In the genomic region with DNA sequence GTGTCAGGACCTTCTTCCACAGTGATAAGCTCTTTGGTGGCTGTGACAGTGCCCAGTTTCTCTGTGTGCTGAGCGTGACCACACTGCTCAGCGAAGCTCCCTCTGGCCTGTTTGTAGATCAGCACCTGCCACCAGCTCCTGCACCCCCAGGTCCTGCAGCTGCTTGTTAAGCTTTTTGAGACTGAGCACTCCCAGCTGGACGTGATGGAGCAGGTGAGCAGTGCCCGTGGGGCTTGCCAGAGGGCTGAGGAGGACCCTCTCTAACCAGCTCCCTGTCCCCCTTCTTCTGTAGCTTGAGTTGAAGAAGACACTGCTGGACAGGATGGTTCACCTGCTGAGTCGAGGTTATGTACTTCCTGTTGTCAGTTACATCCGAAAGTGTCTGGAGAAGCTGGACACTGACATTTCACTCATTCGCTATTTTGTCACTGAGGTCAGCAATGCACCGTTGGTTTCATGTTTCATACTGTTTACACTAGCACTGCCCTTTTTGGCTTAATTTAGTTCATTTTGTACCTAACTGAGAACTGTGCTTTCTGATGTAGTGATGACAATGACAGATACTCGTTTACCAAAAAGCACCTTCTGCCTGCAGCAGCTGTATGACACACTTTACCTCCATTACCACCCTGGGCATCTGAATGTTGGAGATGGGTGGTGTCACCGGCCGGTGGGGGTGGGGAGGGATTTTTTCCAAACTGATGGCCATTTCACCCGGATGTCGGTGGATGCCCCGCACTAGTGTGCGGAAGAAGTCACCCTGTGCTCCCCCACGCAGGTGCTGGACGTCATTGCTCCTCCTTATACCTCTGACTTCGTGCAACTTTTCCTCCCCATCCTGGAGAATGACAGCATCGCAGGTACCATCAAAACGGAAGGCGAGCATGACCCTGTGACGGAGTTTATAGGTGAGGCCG, we compare ENCODE assay signal across 19 cellular contexts. TPM values are rescaled to one million over a fixed set of nuclear protein-coding genes. Genes with fewer than 3 reads are reported as not detected.
DNase-seq lines count a peak whose midpoint lies in the region; ATAC-seq, FAIRE-seq and TF ChIP-seq lines count a peak whose summit lies in the region.
"Had no signal": no experiment of that assay in that cellular context is flagged by ENCODE, and none has a peak within 500 bp of the region (broad histone marks: within the 10 kb centered on the region; RNA-seq: fewer than 3 reads in every experiment).

No MANE protein-coding gene starts in this region.

- H3K4me1 ChIP-seq in PC-3 (ENCODE audit: insufficient read depth, low read length): peaks cover 19% of the 10 kb centered on the region
- peaks cover 67% of the 10 kb centered on the region for H3K4me1 ChIP-seq in HepG2 (ENCODE audit: insufficient read depth, low read length)

- no peaks in the 10 kb centered on the region for H3K27me3 ChIP-seq in PC-3 (ENCODE audit: low read length)
- no peaks in the 10 kb centered on the region for H3K27me3 ChIP-seq in HepG2 (ENCODE audit: control insufficient read depth in 1 of 2, insufficient read depth in 2 of 2, low read length in 2 of 2)

- TF ChIP-seq CTCF in 22Rv1 (IDR thresholded peaks at IDR 0.05) (no peak), PC-3 (conservative IDR thresholded peaks at IDR 0.05; ENCODE audit: low read depth, low read length) (no peak), HepG2 (CRISPR knock-in tag; IDR thresholded peaks at IDR 0.05) (no peak)

- H2AFZ ChIP-seq in PC-3 (ENCODE audit: low read length) (no peak overlapping the region), HepG2 (ENCODE audit: low read length) (no peak overlapping the region)

- 96% methylated on average over 23 of the region's 23 CpGs for WGBS in HepG2 (ENCODE audit: low lambda C conversion rate)

- no peaks in the 10 kb centered on the region for H3F3A ChIP-seq in PC-3 (ENCODE audit: low read length, unreplicated experiment)

- DNase-seq in GM12892 (ENCODE audit: insufficient read length) (no peak), PC-3 (peak; percentile 25), HepG2 (ENCODE audit: low spot score) (no peak), H4 (ENCODE audit: low spot score) (no peak), NCI-H2081 treated with DMSO at 0.1 percent for 48 hours (lab: John Stamatoyannopoulos, UW) (no peak), G401 (ENCODE audit: low spot score) (no peak)
- DNase-seq: activated CD4-positive, CD25-positive, alpha-beta regulatory T cell treated with anti-CD3 and anti-CD28 coated beads, Interleukin-2, amount 50 U/mL, for 72 hours; activated gamma-delta T cell treated with Interleukin-2 at 50 U/mL for 16 hours; DMS79 treated with DMSO at 0.1 percent for 48 hours; H9; NCI-H2171; stimulated activated CD4-positive, alpha-beta T cell treated with anti-CD3 and anti-CD28 coated beads, Interleukin-4, amount 100 ng/mL, for 24 hours had no signal

- no peaks in the 10 kb centered on the region for H3K79me2 ChIP-seq in PC-3 (ENCODE audit: low read length)
- no peaks in the 10 kb centered on the region for H3K79me2 ChIP-seq in HepG2 (ENCODE audit: insufficient read depth, low read length)

- BruUV-seq in PC-3 (replicated peaks; lab: Mats Ljungman, UMichigan) (no TSS peak), HepG2 (replicated peaks; lab: Mats Ljungman, UMichigan) (no TSS peak)

- H3K27ac ChIP-seq in 22Rv1 (peak overlapping the region; percentile 58), PC-3 (ENCODE audit: low read length) (no peak overlapping the region), HepG2 (ENCODE audit: extremely low read length, insufficient read depth, low read length) (no peak overlapping the region)

- no peaks in the 10 kb centered on the region for H3K9me2 ChIP-seq in PC-3 (replicated peaks; ENCODE audit: low read length)

- H3K9me3 ChIP-seq in PC-3 (ENCODE audit: low read length) (no peaks in the 10 kb centered on the region), HepG2 (ENCODE audit: low read length) (no peaks in the 10 kb centered on the region)

- peak; percentile 73 for ATAC-seq in PC-3
- no peak for ATAC-seq in HepG2
- ATAC-seq in GM18909 (IDR thresholded peaks at IDR 0.05; ENCODE audit: poor library complexity, unreplicated experiment): no peak
- ATAC-seq: stimulated activated effector memory CD8-positive, alpha-beta T cell treated with anti-CD3 and anti-CD28 coated beads, Interleukin-12 subunit alpha, Interleukin-12 subunit beta, amount 100 ng/mL, for 72 hours had no signal

- H3K4me3 ChIP-seq in PC-3 (ENCODE audit: low read length) (no peak overlapping the region), HepG2 (replicated peaks in 1 of 3; ENCODE audit: insufficient read depth in 1 of 3, low read depth in 2 of 3, low read length in 3 of 3) (no peak overlapping the region)

- intact Hi-C loops in PC-3 (cut with micrococcal nuclease) (loop anchor here (5.0 kb wide), 1 partner anchor 39 kb away; a partner anchor contains a TSS), HepG2 (cut with micrococcal nuclease; ENCODE audit: unreplicated experiment) (no loop called here)

- TF ChIP-seq RAD21 in HepG2 (CRISPR knock-in tag; IDR thresholded peaks at IDR 0.05): no peak

- CTCF ChIA-PET in PC-3 (lab: Charles Lee): interaction anchor here (0.7 kb wide), 1 partner anchor 61 kb away, joined by 17 read pairs; no protein-coding TSS in a partner anchor
- CTCF ChIA-PET in HepG2 (lab: Yijun Ruan, JAX; ENCODE audit: low intra/inter-chr PET ratio, low total read pairs): no interaction called here

- TF ChIP-seq EP300 in HepG2 (IDR thresholded peaks at IDR 0.05; ENCODE audit: low read depth in 2 of 2, low read length in 2 of 2) (no peak), HepG2 (CRISPR knock-in tag; IDR thresholded peaks at IDR 0.05; ENCODE audit: borderline replicate concordance) (no peak)

- H4K20me1 ChIP-seq in PC-3 (ENCODE audit: low read length) (no peaks in the 10 kb centered on the region), HepG2 (ENCODE audit: insufficient read depth, low read length) (no peaks in the 10 kb centered on the region)

- in situ Hi-C loops in HepG2 (cut with HindIII; ENCODE audit: extremely low pct_ligation_motif_present, low pct_unique_long_range_greater_than_20kb) (no loop called here), G401 (cut with HindIII; ENCODE audit: low sequenced_read_pairs) (no loop called here)

- H3K9ac ChIP-seq in PC-3 (ENCODE audit: low read length): no peak overlapping the region
- H3K9ac ChIP-seq in HepG2 (ENCODE audit: insufficient read depth, low read depth, low read length): no peak overlapping the region

- TF ChIP-seq POLR2A in GM12892 (IDR thresholded peaks at IDR 0.05; ENCODE audit: low read depth, low read length) (0 out of 2 replicates have a peak, but pooled peaks have one; percentile 38), HepG2 (IDR thresholded peaks at IDR 0.05; ENCODE audit: insufficient read depth in 1 of 2, low read depth in 2 of 2, low read length in 2 of 2) (no peak)

- FAIRE-seq in GM12892 (lab: Jason Lieb, UNC) (peak; percentile 50), HepG2 (lab: Jason Lieb, UNC) (no peak)
- FAIRE-seq: bronchial epithelial cell, islet of Langerhans had no signal

- POLR2A ChIA-PET in PC-3 (lab: Charles Lee; ENCODE audit: unreplicated experiment): no interaction called here
- POLR2A ChIA-PET in HepG2 (lab: Yijun Ruan, JAX): interaction anchor here (0.9 to 2.4 kb wide), 8 partner anchors 9 to 104 kb away, joined by 3 to 11 read pairs (median 6); a partner anchor contains a TSS

- no peak overlapping the region for H3K4me2 ChIP-seq in PC-3 (ENCODE audit: low read length)
- H3K4me2 ChIP-seq in HepG2 (ENCODE audit: low read depth, low read length): no peak overlapping the region

- H3K36me3 ChIP-seq in PC-3 (ENCODE audit: low read depth, low read length): peaks cover 83% of the 10 kb centered on the region
- peaks cover 46 to 67% of the 10 kb centered on the region in 2 experiments for H3K36me3 ChIP-seq in HepG2 (replicated peaks in 1 of 2; ENCODE audit: control insufficient read depth in 1 of 2, insufficient read depth in 2 of 2, low read length in 2 of 2)

RNA-seq across cellular contexts. Expression of a gene that starts 12.5 kb away (rescaled TPM):
- polyA plus RNA-seq in GM12892 (2012; ENCODE audit: missing spikeins): 51.1 TPM
- total RNA-seq in PC-3 (2014; rRNA removed): 131 and 144 TPM in 2 replicates
- 159 and 160 TPM in 2 replicates for total RNA-seq in HepG2 (2016; rRNA removed; fragmentation: Illumina TruSeq; extraction: Trizol)
- total RNA-seq in HepG2 (2016; cell fraction: cytosol; rRNA removed; fragmentation: Illumina TruSeq; extraction: Trizol; ENCODE audit: low read depth): 40.4 and 47.8 TPM in 2 replicates
- total RNA-seq in HepG2 (2016; cell fraction: insoluble cytoplasmic fraction; rRNA removed; fragmentation: Illumina TruSeq; extraction: Trizol): 132 and 155 TPM in 2 replicates
- 73.6 and 76.0 TPM in 2 replicates for total RNA-seq in HepG2 (2016; cell fraction: membrane; rRNA removed; fragmentation: Illumina TruSeq; extraction: Trizol)
- total RNA-seq in HepG2 (2016; cell fraction: nucleus; rRNA removed; fragmentation: Illumina TruSeq; extraction: Trizol): 124 and 141 TPM in 2 replicates
- 168 and 203 TPM in 2 replicates for polyA plus RNA-seq in HepG2 (2011; rRNA removed)
- 156 and 174 TPM in 2 replicates for polyA plus RNA-seq in HepG2 (2011; cell fraction: cytosol; rRNA removed)
- polyA plus RNA-seq in HepG2 (2011; cell fraction: nucleus; rRNA removed): 553 and 648 TPM in 2 replicates
- 143 and 173 TPM in 2 replicates for polyA plus RNA-seq in HepG2 (2012)
- polyA plus RNA-seq in HepG2 (2016; cell fraction: cytosol; fragmentation: Illumina TruSeq; extraction: Trizol; ENCODE audit: low read depth): 31.7 and 32.2 TPM in 2 replicates
- 140 and 169 TPM in 2 replicates for polyA plus RNA-seq in HepG2 (2016; cell fraction: insoluble cytoplasmic fraction; fragmentation: Illumina TruSeq; extraction: Trizol; ENCODE audit: low read depth)
- 55.0 and 56.1 TPM in 2 replicates for polyA plus RNA-seq in HepG2 (2016; cell fraction: membrane; fragmentation: Illumina TruSeq; extraction: Trizol; ENCODE audit: low read depth)
- 254 and 278 TPM in 2 replicates for polyA plus RNA-seq in HepG2 (2016; cell fraction: nucleus; fragmentation: Illumina TruSeq; extraction: Trizol; ENCODE audit: insufficient read depth, low read depth)
- polyA minus RNA-seq in HepG2 (2011; rRNA and poly(A)+ RNA removed; ENCODE audit: low replicate concordance): 150 and 192 TPM in 2 replicates
- polyA minus RNA-seq in HepG2 (2011; cell fraction: cytosol; rRNA and poly(A)+ RNA removed): 74.9 and 79.5 TPM in 2 replicates
- polyA minus RNA-seq in HepG2 (2011; cell fraction: nucleus; rRNA and poly(A)+ RNA removed): 224 and 244 TPM in 2 replicates
- total RNA-seq in H4 (2014; rRNA removed; shearing (Covaris generic)): 19.0 and 44.2 TPM in 2 replicates
- total RNA-seq in G401 (2014; rRNA removed; shearing (Covaris generic)): 58.0 and 58.9 TPM in 2 replicates

RNA-seq across cellular contexts. Expression of a gene that starts 13.5 kb away (rescaled TPM):
- polyA plus RNA-seq in GM12892 (2012; ENCODE audit: missing spikeins): 109 TPM
- total RNA-seq in PC-3 (2014; rRNA removed) (191 and 225 TPM in 2 replicates), HepG2 (2016; rRNA removed; fragmentation: Illumina TruSeq; extraction: Trizol) (not detected in 2 replicates)
- not detected in 2 replicates for total RNA-seq in HepG2 (2016; cell fraction: cytosol; rRNA removed; fragmentation: Illumina TruSeq; extraction: Trizol; ENCODE audit: low read depth)
- not detected in 2 replicates for total RNA-seq in HepG2 (2016; cell fraction: insoluble cytoplasmic fraction; rRNA removed; fragmentation: Illumina TruSeq; extraction: Trizol)
- total RNA-seq in HepG2 (2016; cell fraction: membrane; rRNA removed; fragmentation: Illumina TruSeq; extraction: Trizol): not detected in 2 replicates
- total RNA-seq in HepG2 (2016; cell fraction: nucleus; rRNA removed; fragmentation: Illumina TruSeq; extraction: Trizol): not detected in 2 replicates
- 0.33 and 0.46 TPM in 2 replicates for polyA plus RNA-seq in HepG2 (2011; rRNA removed)
- polyA plus RNA-seq in HepG2 (2011; cell fraction: cytosol; rRNA removed): 0.28 and 0.36 TPM in 2 replicates
- 0.23 and 0.59 TPM in 2 replicates for polyA plus RNA-seq in HepG2 (2011; cell fraction: nucleus; rRNA removed)
- 0.47 and 0.52 TPM in 2 replicates for polyA plus RNA-seq in HepG2 (2012)
- polyA plus RNA-seq in HepG2 (2016; cell fraction: cytosol; fragmentation: Illumina TruSeq; extraction: Trizol; ENCODE audit: low read depth): not detected in 2 replicates
- not detected in 2 replicates for polyA plus RNA-seq in HepG2 (2016; cell fraction: insoluble cytoplasmic fraction; fragmentation: Illumina TruSeq; extraction: Trizol; ENCODE audit: low read depth)
- polyA plus RNA-seq in HepG2 (2016; cell fraction: membrane; fragmentation: Illumina TruSeq; extraction: Trizol; ENCODE audit: low read depth): not detected in 2 replicates
- not detected in 2 replicates for polyA plus RNA-seq in HepG2 (2016; cell fraction: nucleus; fragmentation: Illumina TruSeq; extraction: Trizol; ENCODE audit: insufficient read depth, low read depth)
- polyA minus RNA-seq in HepG2 (2011; rRNA and poly(A)+ RNA removed; ENCODE audit: low replicate concordance): 0.10 and 114 TPM in 2 replicates
- 0.70 TPM in 1 of 2 replicates, not detected in the other for polyA minus RNA-seq in HepG2 (2011; cell fraction: cytosol; rRNA and poly(A)+ RNA removed)
- 1.0 TPM in 1 of 2 replicates, not detected in the other for polyA minus RNA-seq in HepG2 (2011; cell fraction: nucleus; rRNA and poly(A)+ RNA removed)
- total RNA-seq in H4 (2014; rRNA removed; shearing (Covaris generic)): 0.17 and 0.18 TPM in 2 replicates
- not detected in 2 replicates for total RNA-seq in G401 (2014; rRNA removed; shearing (Covaris generic))

RNA-seq across cellular contexts. Expression of a gene that starts 25.6 kb away (rescaled TPM):
- polyA plus RNA-seq in GM12892 (2012; ENCODE audit: missing spikeins): 0.66 TPM
- not detected in 2 replicates for total RNA-seq in PC-3 (2014; rRNA removed)
- 0.11 and 0.17 TPM in 2 replicates for total RNA-seq in HepG2 (2016; rRNA removed; fragmentation: Illumina TruSeq; extraction: Trizol)
- not detected in 2 replicates for total RNA-seq in HepG2 (2016; cell fraction: cytosol; rRNA removed; fragmentation: Illumina TruSeq; extraction: Trizol; ENCODE audit: low read depth)
- 0.17 and 0.25 TPM in 2 replicates for total RNA-seq in HepG2 (2016; cell fraction: insoluble cytoplasmic fraction; rRNA removed; fragmentation: Illumina TruSeq; extraction: Trizol)
- total RNA-seq in HepG2 (2016; cell fraction: membrane; rRNA removed; fragmentation: Illumina TruSeq; extraction: Trizol): 0.07 TPM in 1 of 2 replicates, not detected in the other
- total RNA-seq in HepG2 (2016; cell fraction: nucleus; rRNA removed; fragmentation: Illumina TruSeq; extraction: Trizol): 0.09 and 0.16 TPM in 2 replicates
- 51.5 and 57.6 TPM in 2 replicates for polyA plus RNA-seq in HepG2 (2011; rRNA removed)
- 32.3 and 32.4 TPM in 2 replicates for polyA plus RNA-seq in HepG2 (2011; cell fraction: cytosol; rRNA removed)
- polyA plus RNA-seq in HepG2 (2011; cell fraction: nucleus; rRNA removed): 71.8 and 73.9 TPM in 2 replicates
- 7.2 and 22.3 TPM in 2 replicates for polyA plus RNA-seq in HepG2 (2012)
- polyA plus RNA-seq in HepG2 (2016; cell fraction: cytosol; fragmentation: Illumina TruSeq; extraction: Trizol; ENCODE audit: low read depth): 0.03 TPM in 1 of 2 replicates, not detected in the other
- 0.23 and 0.33 TPM in 2 replicates for polyA plus RNA-seq in HepG2 (2016; cell fraction: insoluble cytoplasmic fraction; fragmentation: Illumina TruSeq; extraction: Trizol; ENCODE audit: low read depth)
- polyA plus RNA-seq in HepG2 (2016; cell fraction: membrane; fragmentation: Illumina TruSeq; extraction: Trizol; ENCODE audit: low read depth): 0.05 and 0.07 TPM in 2 replicates
- 0.33 and 0.59 TPM in 2 replicates for polyA plus RNA-seq in HepG2 (2016; cell fraction: nucleus; fragmentation: Illumina TruSeq; extraction: Trizol; ENCODE audit: insufficient read depth, low read depth)
- polyA minus RNA-seq in HepG2 (2011; rRNA and poly(A)+ RNA removed; ENCODE audit: low replicate concordance): 47.0 TPM in 1 of 2 replicates, not detected in the other
- polyA minus RNA-seq in HepG2 (2011; cell fraction: cytosol; rRNA and poly(A)+ RNA removed): 17.2 and 17.4 TPM in 2 replicates
- 20.1 and 23.4 TPM in 2 replicates for polyA minus RNA-seq in HepG2 (2011; cell fraction: nucleus; rRNA and poly(A)+ RNA removed)
- total RNA-seq in H4 (2014; rRNA removed; shearing (Covaris generic)): not detected in 2 replicates
- total RNA-seq in G401 (2014; rRNA removed; shearing (Covaris generic)): not detected in 2 replicates
- total RNA-seq: bronchial epithelial cell; H9; renal cortical epithelial cell; T-helper 1 cell treated with Interleukin-12 subunit alpha and Interleukin-12 subunit beta and Interleukin-4 antibody, amounts not matched to agents 30 ng/mL and 1 ng/mL, for 36 hours had no signal

RNA-seq across cellular contexts. Expression of a gene that starts 38.5 kb away (rescaled TPM):
- polyA plus RNA-seq in GM12892 (2012; ENCODE audit: missing spikeins): 81.7 TPM
- total RNA-seq in PC-3 (2014; rRNA removed) (47.1 and 58.5 TPM in 2 replicates), HepG2 (2016; rRNA removed; fragmentation: Illumina TruSeq; extraction: Trizol) (134 and 163 TPM in 2 replicates)
- 136 and 187 TPM in 2 replicates for total RNA-seq in HepG2 (2016; cell fraction: cytosol; rRNA removed; fragmentation: Illumina TruSeq; extraction: Trizol; ENCODE audit: low read depth)
- 135 and 172 TPM in 2 replicates for total RNA-seq in HepG2 (2016; cell fraction: insoluble cytoplasmic fraction; rRNA removed; fragmentation: Illumina TruSeq; extraction: Trizol)
- 188 and 230 TPM in 2 replicates for total RNA-seq in HepG2 (2016; cell fraction: membrane; rRNA removed; fragmentation: Illumina TruSeq; extraction: Trizol)
- total RNA-seq in HepG2 (2016; cell fraction: nucleus; rRNA removed; fragmentation: Illumina TruSeq; extraction: Trizol): 74.5 and 76.2 TPM in 2 replicates
- 99.9 and 121 TPM in 2 replicates for polyA plus RNA-seq in HepG2 (2011; rRNA removed)
- polyA plus RNA-seq in HepG2 (2011; cell fraction: cytosol; rRNA removed): 40.4 and 46.7 TPM in 2 replicates
- 11.8 and 17.3 TPM in 2 replicates for polyA plus RNA-seq in HepG2 (2011; cell fraction: nucleus; rRNA removed)
- polyA plus RNA-seq in HepG2 (2012): 85.8 and 145 TPM in 2 replicates
- polyA plus RNA-seq in HepG2 (2016; cell fraction: cytosol; fragmentation: Illumina TruSeq; extraction: Trizol; ENCODE audit: low read depth): 146 and 191 TPM in 2 replicates
- polyA plus RNA-seq in HepG2 (2016; cell fraction: insoluble cytoplasmic fraction; fragmentation: Illumina TruSeq; extraction: Trizol; ENCODE audit: low read depth): 167 and 175 TPM in 2 replicates
- 151 and 201 TPM in 2 replicates for polyA plus RNA-seq in HepG2 (2016; cell fraction: membrane; fragmentation: Illumina TruSeq; extraction: Trizol; ENCODE audit: low read depth)
- polyA plus RNA-seq in HepG2 (2016; cell fraction: nucleus; fragmentation: Illumina TruSeq; extraction: Trizol; ENCODE audit: insufficient read depth, low read depth): 88.7 and 95.7 TPM in 2 replicates
- 19.0 and 25.4 TPM in 2 replicates for polyA minus RNA-seq in HepG2 (2011; rRNA and poly(A)+ RNA removed; ENCODE audit: low replicate concordance)
- 21.2 and 23.6 TPM in 2 replicates for polyA minus RNA-seq in HepG2 (2011; cell fraction: cytosol; rRNA and poly(A)+ RNA removed)
- 61.4 and 62.2 TPM in 2 replicates for polyA minus RNA-seq in HepG2 (2011; cell fraction: nucleus; rRNA and poly(A)+ RNA removed)
- 45.0 and 50.5 TPM in 2 replicates for total RNA-seq in H4 (2014; rRNA removed; shearing (Covaris generic))
- total RNA-seq in G401 (2014; rRNA removed; shearing (Covaris generic)): 35.4 and 51.3 TPM in 2 replicates

RNA-seq across cellular contexts. Expression of a gene that starts 49.0 kb away (rescaled TPM):
- 83.4 TPM for polyA plus RNA-seq in GM12892 (2012; ENCODE audit: missing spikeins)
- total RNA-seq in PC-3 (2014; rRNA removed) (118 and 181 TPM in 2 replicates), HepG2 (2016; rRNA removed; fragmentation: Illumina TruSeq; extraction: Trizol) (42.6 and 59.8 TPM in 2 replicates)
- total RNA-seq in HepG2 (2016; cell fraction: cytosol; rRNA removed; fragmentation: Illumina TruSeq; extraction: Trizol; ENCODE audit: low read depth): 19.8 and 23.7 TPM in 2 replicates
- 40.7 and 62.3 TPM in 2 replicates for total RNA-seq in HepG2 (2016; cell fraction: insoluble cytoplasmic fraction; rRNA removed; fragmentation: Illumina TruSeq; extraction: Trizol)
- 47.0 and 50.1 TPM in 2 replicates for total RNA-seq in HepG2 (2016; cell fraction: membrane; rRNA removed; fragmentation: Illumina TruSeq; extraction: Trizol)
- 15.4 and 21.0 TPM in 2 replicates for total RNA-seq in HepG2 (2016; cell fraction: nucleus; rRNA removed; fragmentation: Illumina TruSeq; extraction: Trizol)
- 19.5 and 23.3 TPM in 2 replicates for polyA plus RNA-seq in HepG2 (2011; rRNA removed)
- polyA plus RNA-seq in HepG2 (2011; cell fraction: cytosol; rRNA removed): 7.1 and 11.2 TPM in 2 replicates
- 6.0 and 7.6 TPM in 2 replicates for polyA plus RNA-seq in HepG2 (2011; cell fraction: nucleus; rRNA removed)
- 17.6 and 21.3 TPM in 2 replicates for polyA plus RNA-seq in HepG2 (2012)
- polyA plus RNA-seq in HepG2 (2016; cell fraction: cytosol; fragmentation: Illumina TruSeq; extraction: Trizol; ENCODE audit: low read depth): 16.2 and 20.1 TPM in 2 replicates
- polyA plus RNA-seq in HepG2 (2016; cell fraction: insoluble cytoplasmic fraction; fragmentation: Illumina TruSeq; extraction: Trizol; ENCODE audit: low read depth): 46.4 and 46.8 TPM in 2 replicates
- polyA plus RNA-seq in HepG2 (2016; cell fraction: membrane; fragmentation: Illumina TruSeq; extraction: Trizol; ENCODE audit: low read depth): 29.0 and 30.9 TPM in 2 replicates
- polyA plus RNA-seq in HepG2 (2016; cell fraction: nucleus; fragmentation: Illumina TruSeq; extraction: Trizol; ENCODE audit: insufficient read depth, low read depth): 22.7 and 25.0 TPM in 2 replicates
- polyA minus RNA-seq in HepG2 (2011; rRNA and poly(A)+ RNA removed; ENCODE audit: low replicate concordance): 35.2 and 278 TPM in 2 replicates
- polyA minus RNA-seq in HepG2 (2011; cell fraction: cytosol; rRNA and poly(A)+ RNA removed): 23.0 and 32.6 TPM in 2 replicates
- polyA minus RNA-seq in HepG2 (2011; cell fraction: nucleus; rRNA and poly(A)+ RNA removed): 9.5 and 14.8 TPM in 2 replicates
- 46.9 and 53.4 TPM in 2 replicates for total RNA-seq in H4 (2014; rRNA removed; shearing (Covaris generic))
- total RNA-seq in G401 (2014; rRNA removed; shearing (Covaris generic)): 49.6 and 76.2 TPM in 2 replicates

Comparison
In these comparisons a context has a peak if more than half of its experiments do, and no peak if none do; other contexts are left out.
1. RNA of a gene that starts 13.5 kb away (total RNA-seq): 191 to 225 TPM in PC-3; 0.17 to 0.18 TPM in H4, not detected in HepG2 and not detected in G401; every median in the first group is over 100 times any median in the second.